In the genomic region with DNA sequence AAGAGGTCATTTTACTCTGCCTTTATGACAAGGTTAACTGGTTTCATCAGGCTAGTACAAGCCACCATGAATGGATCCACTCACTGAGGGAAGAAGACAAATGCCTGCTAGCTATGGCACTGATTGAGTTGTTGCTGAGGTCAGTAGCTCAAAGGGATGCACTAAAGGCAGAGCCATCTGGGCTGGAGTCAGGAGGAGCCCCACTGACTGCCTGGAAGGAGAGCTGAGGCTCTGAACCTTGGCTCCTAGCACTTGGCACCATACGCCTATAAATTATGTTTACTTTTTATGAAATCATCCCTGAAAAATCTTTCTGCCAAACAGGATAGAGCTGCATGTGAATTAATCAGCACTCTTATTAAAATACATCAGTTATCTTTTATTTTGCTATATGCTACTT, we compare ENCODE assay signal across 24 cellular contexts.
DNase-seq lines count a peak whose midpoint lies in the region; ATAC-seq and TF ChIP-seq lines count a peak whose summit lies in the region.
"Had no signal": no experiment of that assay in that cellular context is flagged by ENCODE, and none has a peak within 500 bp of the region (broad histone marks: within the 10 kb centered on the region; RNA-seq: fewer than 3 reads in every experiment).

No MANE protein-coding gene starts in this region.

- TF ChIP-seq CTCF in IMR-90 (conservative IDR thresholded peaks at IDR 0.05; ENCODE audit: low read depth, low read length) (no peak), brain (conservative IDR thresholded peaks at IDR 0.05) (no peak), mucosa of descending colon (IDR thresholded peaks at IDR 0.05) (no peak)

- dilution Hi-C loops in IMR-90 (cut with HindIII; ENCODE audit: low sequenced_read_pairs, unreplicated experiment): no loop called here

- DNase-seq in NCI-H748 (lab: John Stamatoyannopoulos, UW; ENCODE audit: unreplicated experiment) (peak; percentile 66), NCI-H748 treated with DMSO at 0.1 percent for 48 hours (lab: John Stamatoyannopoulos, UW) (no peak), IMR-90 (peak; percentile 3), mucosa of descending colon (no peak), ureter (ENCODE audit: low spot score) (no peak)
- DNase-seq: activated CD4-positive, alpha-beta T cell treated with anti-CD3 and anti-CD28 coated beads for 48 hours; activated CD8-positive, alpha-beta memory T cell treated with anti-CD3 and anti-CD28 coated beads for 24 hours; activated effector memory CD4-positive, alpha-beta T cell treated with anti-CD3 and anti-CD28 coated beads, Interleukin-2, amount 50 U/mL, for 16 hours; activated naive CD8-positive, alpha-beta T cell treated with anti-CD3 and anti-CD28 coated beads for 36 hours; cerebellar nuclear complex; DMS79 treated with DMSO at 0.1 percent for 48 hours; foreskin keratinocyte; heart right ventricle; KBM-7; kidney glomerular epithelial cell; NCI-H2081 treated with DMSO at 0.1 percent for 48 hours; NCI-H774; transverse colon had no signal

- in situ Hi-C loops in IMR-90 (cut with MboI; ENCODE audit: low sequenced_read_pairs): no loop called here

- H3K56ac ChIP-seq in IMR-90 (ENCODE audit: extremely low read depth, insufficient read depth, low read length): no peak overlapping the region; the same call in 1 of the 2 replicates

- no peak overlapping the region for H3K27ac ChIP-seq in IMR-90 (ENCODE audit: insufficient read depth, low read length)
- H3K27ac ChIP-seq: foreskin keratinocyte, heart right ventricle, parathyroid adenoma, right atrium auricular region, transverse colon had no signal

- peak overlapping the region in 4 of 5 experiments; percentile 15 to 54 (median 26) for H3K27ac Mint-ChIP-seq in brain
- H3K27ac Mint-ChIP-seq: activated naive CD8-positive, alpha-beta T cell treated with anti-CD3 and anti-CD28 coated beads for 36 hours had no signal

- peaks cover 10% of the 10 kb centered on the region; the same call in 1 of the 2 replicates for H3K9me1 ChIP-seq in IMR-90 (ENCODE audit: insufficient read depth, low read length)

- CTCF ChIA-PET in IMR-90 (lab: Yijun Ruan, JAX): interaction anchor here (0.7 to 1.8 kb wide), 2 partner anchors 10 to 771 kb away, joined by 3 to 4 read pairs; no protein-coding TSS in a partner anchor

- no peak overlapping the region for H3K23ac ChIP-seq in IMR-90 (ENCODE audit: low read depth, low read length)

- no peak overlapping the region for H2BK20ac ChIP-seq in IMR-90 (ENCODE audit: low read depth, low read length)

- no peak overlapping the region for H2AFZ ChIP-seq in IMR-90 (replicated peaks; ENCODE audit: low read length, poor library complexity)
- H2AFZ ChIP-seq: parathyroid adenoma had no signal

- H3K4me1 Mint-ChIP-seq in brain: peaks cover 29% of the 10 kb centered on the region
- H3K4me1 Mint-ChIP-seq: activated naive CD8-positive, alpha-beta T cell treated with anti-CD3 and anti-CD28 coated beads for 36 hours had no signal

- POLR2A ChIA-PET in IMR-90 (lab: Charles Lee; ENCODE audit: unreplicated experiment): no interaction called here

- BruUV-seq in IMR-90 (replicated peaks; lab: Mats Ljungman, UMichigan): no TSS peak

- H3K4me1 ChIP-seq in IMR-90 (ENCODE audit: control insufficient read depth, insufficient read depth, low read length) (no peaks in the 10 kb centered on the region), mucosa of descending colon (ENCODE audit: low read depth) (peaks cover 4% of the 10 kb centered on the region)
- H3K4me1 ChIP-seq: foreskin keratinocyte, heart right ventricle, parathyroid adenoma, right atrium auricular region had no signal

- H2AK5ac ChIP-seq in IMR-90 (ENCODE audit: low read depth, low read length): no peak overlapping the region

- H3K9me3 ChIP-seq in IMR-90 (ENCODE audit: control insufficient read depth, insufficient read depth, low read length): no peaks in the 10 kb centered on the region
- no peaks in the 10 kb centered on the region for H3K9me3 ChIP-seq in mucosa of descending colon
- H3K9me3 ChIP-seq: heart right ventricle, right atrium auricular region, transverse colon had no signal

- no peaks in the 10 kb centered on the region for H3K27me3 ChIP-seq in IMR-90 (ENCODE audit: control insufficient read depth, insufficient read depth, low read length)
- H3K27me3 ChIP-seq: foreskin keratinocyte, heart right ventricle, right atrium auricular region, transverse colon had no signal

- H3K79me1 ChIP-seq in IMR-90 (ENCODE audit: low read depth in 1 of 2, low read length in 2 of 2): peaks cover 2 to 5% of the 10 kb centered on the region in 2 experiments; a peak in 2 of 4 replicates

- H2BK120ac ChIP-seq in IMR-90 (ENCODE audit: low read depth, low read length): no peak overlapping the region

- H4K20me1 ChIP-seq in IMR-90 (ENCODE audit: insufficient read depth, low read length): no peaks in the 10 kb centered on the region; the same call in 1 of the 2 replicates

- intact Hi-C loops in IMR-90 (cut with micrococcal nuclease): no loop called here
- intact Hi-C loops in mucosa of descending colon (cut with DNase I, micrococcal nuclease): no loop called here

- no peak overlapping the region for H3K4ac ChIP-seq in IMR-90 (ENCODE audit: low read depth, low read length)

- TF ChIP-seq RAD21 in IMR-90 (IDR thresholded peaks at IDR 0.05; ENCODE audit: low read length): no peak

- H3K14ac ChIP-seq in IMR-90 (replicated peaks; ENCODE audit: low read depth, low read length): no peak overlapping the region

- H2AK9ac ChIP-seq in IMR-90 (replicated peaks; ENCODE audit: low read depth, low read length, poor library complexity): no peak overlapping the region

- no peaks in the 10 kb centered on the region for H3K27me3 Mint-ChIP-seq in brain
- H3K27me3 Mint-ChIP-seq: activated naive CD8-positive, alpha-beta T cell treated with anti-CD3 and anti-CD28 coated beads for 36 hours had no signal

- no peak overlapping the region for H4K8ac ChIP-seq in IMR-90 (ENCODE audit: low read depth in 2 of 2, low read length in 2 of 2)

- H3K18ac ChIP-seq in IMR-90 (ENCODE audit: low read depth, low read length): no peak overlapping the region

- no peak overlapping the region for H4K5ac ChIP-seq in IMR-90 (ENCODE audit: low read depth, low read length)

- H2BK5ac ChIP-seq in IMR-90 (ENCODE audit: low read depth, low read length, poor library complexity, severe bottlenecking): no peak overlapping the region

- no peak overlapping the region for H3K9ac ChIP-seq in IMR-90 (ENCODE audit: low read depth, low read length)
- H3K9ac ChIP-seq: parathyroid adenoma had no signal

- no peak for TF ChIP-seq POLR2A in IMR-90 (IDR thresholded peaks at IDR 0.05; ENCODE audit: low read depth, low read length)

- H3K9me3 Mint-ChIP-seq in brain: peaks cover 0 to 6% (median 2%) of the 10 kb centered on the region in 5 experiments
- H3K9me3 Mint-ChIP-seq: activated naive CD8-positive, alpha-beta T cell treated with anti-CD3 and anti-CD28 coated beads for 36 hours had no signal

- WGBS in IMR-90 (ENCODE audit: extremely low coverage in 2 of 2, insufficient read length in 1 of 2), 2 experiments: no CpG with 5 or more reads among the region's 1 CpG

- peaks cover 15% of the 10 kb centered on the region for H3K36me3 Mint-ChIP-seq in brain

- H3K4me3 Mint-ChIP-seq in brain: no peak overlapping the region
- H3K4me3 Mint-ChIP-seq: activated naive CD8-positive, alpha-beta T cell treated with anti-CD3 and anti-CD28 coated beads for 36 hours had no signal

- H3K4me3 ChIP-seq in IMR-90 (ENCODE audit: insufficient read depth, low read depth, low read length): no peak overlapping the region
- no peak overlapping the region for H3K4me3 ChIP-seq in mucosa of descending colon
- H3K4me3 ChIP-seq: heart right ventricle, right atrium auricular region, transverse colon had no signal

- ATAC-seq in IMR-90 (ENCODE audit: low read depth): peak; percentile 62
- ATAC-seq in mucosa of descending colon: peak; percentile 58
- ATAC-seq in GM19395 (IDR thresholded peaks at IDR 0.05; ENCODE audit: unreplicated experiment): no peak
- ATAC-seq in GM19351 (IDR thresholded peaks at IDR 0.05; ENCODE audit: unreplicated experiment): no peak
- ATAC-seq: foreskin keratinocyte, heart right ventricle, Right ventricle myocardium inferior had no signal

- H4K91ac ChIP-seq in IMR-90 (ENCODE audit: insufficient read depth, low read depth, low read length): no peak overlapping the region

- H3K36me3 ChIP-seq in IMR-90 (ENCODE audit: control insufficient read depth, insufficient read depth, low read length) (no peaks in the 10 kb centered on the region), mucosa of descending colon (ENCODE audit: low read depth) (no peaks in the 10 kb centered on the region)
- H3K36me3 ChIP-seq: heart right ventricle, right atrium auricular region, transverse colon had no signal

- no peak overlapping the region for H3K4me2 ChIP-seq in IMR-90 (ENCODE audit: low read depth, low read length)

- H2BK15ac ChIP-seq in IMR-90 (ENCODE audit: low read depth, low read length): no peak overlapping the region

TF ChIP-seq in IMR-90, 13 proteins besides CTCF, POLR2A, EP300 and RAD21:
- TF ChIP-seq MAZ (IDR thresholded peaks at IDR 0.05; ENCODE audit: borderline replicate concordance, low read depth, low read length): no peak
- TF ChIP-seq RFX5 (IDR thresholded peaks at IDR 0.05; ENCODE audit: low read depth, low read length): no peak
- TF ChIP-seq, protein P1, sequence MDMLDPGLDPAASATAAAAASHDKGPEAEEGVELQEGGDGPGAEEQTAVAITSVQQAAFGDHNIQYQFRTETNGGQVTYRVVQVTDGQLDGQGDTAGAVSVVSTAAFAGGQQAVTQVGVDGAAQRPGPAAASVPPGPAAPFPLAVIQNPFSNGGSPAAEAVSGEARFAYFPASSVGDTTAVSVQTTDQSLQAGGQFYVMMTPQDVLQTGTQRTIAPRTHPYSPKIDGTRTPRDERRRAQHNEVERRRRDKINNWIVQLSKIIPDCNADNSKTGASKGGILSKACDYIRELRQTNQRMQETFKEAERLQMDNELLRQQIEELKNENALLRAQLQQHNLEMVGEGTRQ (IDR thresholded peaks at IDR 0.05; ENCODE audit: low read depth, low read length): no peak
- TF ChIP-seq MAFK (IDR thresholded peaks at IDR 0.05; ENCODE audit: low read depth, low read length): no peak
- no peak for TF ChIP-seq MXI1 (IDR thresholded peaks at IDR 0.05; ENCODE audit: borderline replicate concordance, low read depth, low read length)
- no peak for TF ChIP-seq SMC3 (IDR thresholded peaks at IDR 0.05; ENCODE audit: low read depth, low read length)
- TF ChIP-seq CHD1 (IDR thresholded peaks at IDR 0.05; ENCODE audit: low read depth, low read length): no peak

Comparison
In these comparisons a context has a peak if more than half of its experiments do, and no peak if none do; other contexts are left out.
1. DNase-seq: peak in NCI-H748 (single experiment) and IMR-90 (single experiment); none in NCI-H748 treated with DMSO at 0.1 percent for 48 hours (single experiment), mucosa of descending colon (0 of 3) and ureter (single experiment).
2. ATAC-seq: peak in IMR-90 (single experiment) and mucosa of descending colon (single experiment); none in GM19395 (single experiment) and GM19351 (single experiment).